Comparison of ENCODE assay signal across 10 cellular contexts in the genomic region with DNA sequence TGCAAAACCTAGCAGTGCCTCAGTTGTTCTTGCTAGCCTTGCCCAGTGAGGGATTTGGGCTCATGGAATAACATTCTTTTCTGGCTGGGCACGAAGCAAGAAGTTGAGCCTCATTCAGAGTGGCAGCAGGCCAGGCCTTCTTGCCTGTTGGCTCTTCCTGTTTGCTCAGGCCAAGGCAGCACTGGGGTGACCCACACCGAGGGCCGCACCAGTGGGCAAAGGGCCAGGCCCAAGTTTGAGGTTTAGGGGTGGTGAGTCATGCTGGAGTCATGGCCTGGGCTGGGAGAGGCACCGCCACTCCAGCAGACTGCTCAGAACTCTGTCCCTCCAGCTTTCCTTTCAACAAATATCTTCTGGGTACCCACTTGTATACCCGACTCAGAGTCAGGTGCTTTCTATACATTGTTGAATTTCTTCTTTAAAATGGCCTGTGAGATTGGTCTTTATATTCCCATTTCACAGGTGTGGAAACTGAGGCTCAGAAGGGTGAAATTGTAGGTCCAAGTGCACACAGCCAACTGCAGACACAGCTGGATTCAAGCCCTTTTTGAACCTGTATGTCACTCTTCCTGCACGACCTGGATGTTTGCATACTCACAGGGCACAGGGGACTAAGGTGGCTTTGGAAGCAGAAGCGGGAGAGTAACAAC.
DNase-seq lines count a peak whose midpoint lies in the region; ATAC-seq, FAIRE-seq and TF ChIP-seq lines count a peak whose summit lies in the region.
"Had no signal": no experiment of that assay in that cellular context is flagged by ENCODE, and none has a peak within 500 bp of the region (broad histone marks: within the 10 kb centered on the region; RNA-seq: fewer than 3 reads in every experiment).

No MANE protein-coding gene starts in this region.

- no peaks in the 10 kb centered on the region for H3K36me3 Mint-ChIP-seq in activated T-helper 1 cell treated with anti-CD3 and anti-CD28 coated beads, Interleukin-12 subunit alpha, Interleukin-12 subunit beta, Interleukin-2, Interleukin-4 antibody, amounts not matched to agents 30 ng/mL and 10 ng/mL and 1 ng/mL, durations not matched to agents 14 hours and 24 hours and 36 hours (ENCODE audit: low read depth)

- no peak overlapping the region for H3K4me3 Mint-ChIP-seq in activated T-helper 1 cell treated with anti-CD3 and anti-CD28 coated beads, Interleukin-12 subunit alpha, Interleukin-12 subunit beta, Interleukin-2, Interleukin-4 antibody, amounts not matched to agents 30 ng/mL and 10 ng/mL and 1 ng/mL, durations not matched to agents 14 hours and 24 hours and 36 hours

- intact Hi-C loops in kidney (cut with DNase I) = no loop called here
- intact Hi-C loops in activated T-helper 1 cell treated with anti-CD3 and anti-CD28 coated beads, Interleukin-12 subunit alpha, Interleukin-12 subunit beta, Interleukin-2, Interleukin-4 antibody, amounts not matched to agents 30 ng/mL and 10 ng/mL and 1 ng/mL, durations not matched to agents 14 hours and 24 hours and 36 hours (cut with micrococcal nuclease) = no loop called here

- in situ Hi-C loops in astrocyte of the spinal cord (cut with HindIII; ENCODE audit: low sequenced_read_pairs) = no loop called here

- TF ChIP-seq CTCF in astrocyte of the spinal cord (IDR thresholded peaks at IDR 0.05; ENCODE audit: low read depth, low read length) (no peak), kidney (IDR thresholded peaks at IDR 0.05; ENCODE audit: borderline replicate concordance, extremely low read depth, insufficient read depth) (no peak)

- H3K27ac Mint-ChIP-seq in activated T-helper 1 cell treated with anti-CD3 and anti-CD28 coated beads, Interleukin-12 subunit alpha, Interleukin-12 subunit beta, Interleukin-2, Interleukin-4 antibody, amounts not matched to agents 30 ng/mL and 10 ng/mL and 1 ng/mL, durations not matched to agents 14 hours and 24 hours and 36 hours = no peak overlapping the region

- no peak for ATAC-seq in GM21390 (IDR thresholded peaks at IDR 0.05; ENCODE audit: unreplicated experiment)

- DNase-seq in 8988T = peak; percentile 31
- DNase-seq in HUDEP-2 (lab: John Stamatoyannopoulos, UW; ENCODE audit: unreplicated experiment in 76 of 76) = peak in 72 of 76 experiments; percentile 24 to 92 (median 79)
- DNase-seq in astrocyte of the spinal cord (ENCODE audit: low read depth, low spot score) = peak; percentile 96
- peak; percentile 86 for DNase-seq in kidney
- no peak for DNase-seq in retina
- no peak for DNase-seq in cortex of kidney (lab: John Stamatoyannopoulos, UW)
- no peak for DNase-seq in activated T-helper 1 cell treated with anti-CD3 and anti-CD28 coated beads, Interleukin-12 subunit alpha, Interleukin-12 subunit beta, Interleukin-2, Interleukin-4 antibody, amounts not matched to agents 30 ng/mL and 10 ng/mL and 1 ng/mL, durations not matched to agents 14 hours and 24 hours and 36 hours (ENCODE audit: low spot score)
- DNase-seq: activated gamma-delta T cell had no signal

- no peaks in the 10 kb centered on the region for H3K36me3 ChIP-seq in kidney (ENCODE audit: control insufficient read depth in 1 of 2, insufficient read depth in 2 of 2, low read length in 2 of 2)

- H3K27me3 Mint-ChIP-seq in activated T-helper 1 cell treated with anti-CD3 and anti-CD28 coated beads, Interleukin-12 subunit alpha, Interleukin-12 subunit beta, Interleukin-2, Interleukin-4 antibody, amounts not matched to agents 30 ng/mL and 10 ng/mL and 1 ng/mL, durations not matched to agents 14 hours and 24 hours and 36 hours (ENCODE audit: insufficient read depth) = peaks cover 1% of the 10 kb centered on the region

- no peaks in the 10 kb centered on the region for H3K4me1 Mint-ChIP-seq in activated T-helper 1 cell treated with anti-CD3 and anti-CD28 coated beads, Interleukin-12 subunit alpha, Interleukin-12 subunit beta, Interleukin-2, Interleukin-4 antibody, amounts not matched to agents 30 ng/mL and 10 ng/mL and 1 ng/mL, durations not matched to agents 14 hours and 24 hours and 36 hours (ENCODE audit: low read depth)

- peaks cover 0 to 10% of the 10 kb centered on the region in 2 donors for H3K9me3 ChIP-seq in kidney (ENCODE audit: control insufficient read depth in 1 of 2, low read length in 2 of 2)

- H3K4me3 ChIP-seq in astrocyte of the spinal cord (ENCODE audit: low read depth, low read length) (no peak overlapping the region), kidney (ENCODE audit: low read length in 2 of 2) (no peak overlapping the region)
- H3K4me3 ChIP-seq: BLaER1 treated with 17β-estradiol and CSF1 and Interleukin-3, amounts not matched to agents 10 nM and 100 nM had no signal

- no peak overlapping the region for H3K9ac ChIP-seq in kidney (ENCODE audit: low read length in 2 of 2)
- H3K9ac ChIP-seq: BLaER1 treated with 17β-estradiol and CSF1 and Interleukin-3, amounts not matched to agents 10 nM and 100 nM had no signal

- H3K27ac ChIP-seq in kidney (ENCODE audit: low read depth in 2 of 2, low read length in 2 of 2) = no peak overlapping the region
- H3K27ac ChIP-seq: BLaER1 treated with 17β-estradiol and CSF1 and Interleukin-3, amounts not matched to agents 10 nM and 100 nM had no signal

- H3K9me3 Mint-ChIP-seq in activated T-helper 1 cell treated with anti-CD3 and anti-CD28 coated beads, Interleukin-12 subunit alpha, Interleukin-12 subunit beta, Interleukin-2, Interleukin-4 antibody, amounts not matched to agents 30 ng/mL and 10 ng/mL and 1 ng/mL, durations not matched to agents 14 hours and 24 hours and 36 hours = peaks cover 11% of the 10 kb centered on the region

- FAIRE-seq in kidney (lab: Jason Lieb, UNC) = no peak

- no peaks in the 10 kb centered on the region for H3K4me1 ChIP-seq in kidney (ENCODE audit: control insufficient read depth in 1 of 2, insufficient read depth in 1 of 2, low read depth in 1 of 2, low read length in 2 of 2)

Comparison
In these comparisons a context has a peak if more than half of its experiments do, and no peak if none do; other contexts are left out.
1. DNase-seq: peak in 8988T (single experiment), HUDEP-2 (72 of 76), astrocyte of the spinal cord (single experiment) and kidney (single experiment); none in retina (single experiment), cortex of kidney (single experiment) and activated T-helper 1 cell treated with anti-CD3 and anti-CD28 coated beads, Interleukin-12 subunit alpha, Interleukin-12 subunit beta, Interleukin-2, Interleukin-4 antibody, amounts not matched to agents 30 ng/mL and 10 ng/mL and 1 ng/mL, durations not matched to agents 14 hours and 24 hours and 36 hours (single experiment).